In genomic region chr7:102973096-102973802, GRCh38 we compare ENCODE assay signal across 21 cellular contexts.
A peak's percentile ranks its signal among the peaks of the same experiment; 100 is the strongest.
DNase-seq lines count a peak whose midpoint lies in the region; ATAC-seq, FAIRE-seq and TF ChIP-seq lines count a peak whose summit lies in the region.
"Had no signal": no experiment of that assay in that cellular context is flagged by ENCODE, and none has a peak within 500 bp of the region (broad histone marks: within the 10 kb centered on the region; RNA-seq: fewer than 3 reads in every experiment).

No MANE protein-coding gene starts in this region.

- H3K4me3 Mint-ChIP-seq in activated naive CD8-positive, alpha-beta T cell treated with anti-CD3 and anti-CD28 coated beads, Interleukin-2, amount 50 U/mL, for 24 hours = no peak overlapping the region
- H3K4me3 Mint-ChIP-seq: activated T-helper 17 cell treated with anti-CD3 and anti-CD28 coated beads, Interleukin-2, amount 50 U/mL, for 72 hours; stimulated activated naive CD8-positive, alpha-beta T cell treated with anti-CD3 and anti-CD28 coated beads, Interleukin-15, Interleukin-2, amounts not matched to agents 100 ng/mL and 50 ng/mL, for 24 hours had no signal

- H3K9me3 Mint-ChIP-seq in activated naive CD8-positive, alpha-beta T cell treated with anti-CD3 and anti-CD28 coated beads, Interleukin-2, amount 50 U/mL, for 24 hours = no peaks in the 10 kb centered on the region
- H3K9me3 Mint-ChIP-seq: stimulated activated naive CD8-positive, alpha-beta T cell treated with anti-CD3 and anti-CD28 coated beads, Interleukin-15, Interleukin-2, amounts not matched to agents 100 ng/mL and 50 ng/mL, for 24 hours had no signal

- H3K27me3 Mint-ChIP-seq in activated naive CD8-positive, alpha-beta T cell treated with anti-CD3 and anti-CD28 coated beads, Interleukin-2, amount 50 U/mL, for 24 hours = no peaks in the 10 kb centered on the region
- H3K27me3 Mint-ChIP-seq: stimulated activated naive CD8-positive, alpha-beta T cell treated with anti-CD3 and anti-CD28 coated beads, Interleukin-15, Interleukin-2, amounts not matched to agents 100 ng/mL and 50 ng/mL, for 24 hours had no signal

- peak; percentile 93 for FAIRE-seq in H54 (lab: Jason Lieb, UNC)
- no peak for FAIRE-seq in small intestine (lab: Jason Lieb, UNC)
- FAIRE-seq: D721Med had no signal

- TF ChIP-seq CTCF in cardiac fibroblast (IDR thresholded peaks at IDR 0.05; ENCODE audit: low read depth, low read length) (no peak), neutrophil (IDR thresholded peaks at IDR 0.05) (no peak)

- peak overlapping the region in 1 of 2 donors; percentile 5 for H3K4me3 ChIP-seq in cardiac fibroblast (replicated peaks in 1 of 2; ENCODE audit: low read depth in 2 of 2, low read length in 2 of 2)
- peak overlapping the region; percentile 50 to 51 for H3K4me3 ChIP-seq in neutrophil (ENCODE audit: low read depth in 1 of 2, low read length in 1 of 2)
- no peak overlapping the region for H3K4me3 ChIP-seq in small intestine (ENCODE audit: low read depth in 1 of 2, low read length in 2 of 2)
- H3K4me3 ChIP-seq: colonic mucosa, uterus had no signal

- H3K27ac ChIP-seq in neutrophil (peak overlapping the region; percentile 97), small intestine (ENCODE audit: low read depth in 1 of 2, low read length in 1 of 2) (no peak overlapping the region)
- H3K27ac ChIP-seq: colonic mucosa, uterus, WERI-Rb-1 had no signal

- H3K27me3 ChIP-seq in neutrophil (no peaks in the 10 kb centered on the region), small intestine (ENCODE audit: control insufficient read depth in 2 of 2, insufficient read depth in 2 of 2, low read length in 2 of 2) (no peaks in the 10 kb centered on the region)
- H3K27me3 ChIP-seq: colonic mucosa had no signal

- no peaks in the 10 kb centered on the region for H3K36me3 Mint-ChIP-seq in activated naive CD8-positive, alpha-beta T cell treated with anti-CD3 and anti-CD28 coated beads, Interleukin-2, amount 50 U/mL, for 24 hours (ENCODE audit: low read depth)

- ATAC-seq in activated naive CD8-positive, alpha-beta T cell treated with anti-CD3 and anti-CD28 coated beads, Interleukin-2, amount 50 U/mL, for 24 hours = no peak
- ATAC-seq: activated T-helper 17 cell treated with anti-CD3 and anti-CD28 coated beads, Interleukin-2, amount 50 U/mL, for 72 hours; left colon had no signal

- peaks cover 32 to 53% of the 10 kb centered on the region in 2 experiments for H3K4me1 ChIP-seq in neutrophil (ENCODE audit: control insufficient read depth in 1 of 2, insufficient read depth in 1 of 2, low read depth in 1 of 2, low read length in 1 of 2)
- H3K4me1 ChIP-seq in small intestine (ENCODE audit: control insufficient read depth in 2 of 2, insufficient read depth in 1 of 2, low read depth in 1 of 2, low read length in 1 of 2) = no peaks in the 10 kb centered on the region
- H3K4me1 ChIP-seq: colonic mucosa, uterus had no signal

- no peak overlapping the region for H3K27ac Mint-ChIP-seq in activated naive CD8-positive, alpha-beta T cell treated with anti-CD3 and anti-CD28 coated beads, Interleukin-2, amount 50 U/mL, for 24 hours
- H3K27ac Mint-ChIP-seq: activated T-helper 17 cell treated with anti-CD3 and anti-CD28 coated beads, Interleukin-2, amount 50 U/mL, for 72 hours; stimulated activated naive CD8-positive, alpha-beta T cell treated with anti-CD3 and anti-CD28 coated beads, Interleukin-15, Interleukin-2, amounts not matched to agents 100 ng/mL and 50 ng/mL, for 24 hours had no signal

- no peak for TF ChIP-seq POLR2A in H54 (IDR thresholded peaks at IDR 0.05; ENCODE audit: low read depth, low read length)

- 91 to 92% (median 91%) methylated on average over 23 of the region's 23 CpGs for WGBS in small intestine, 3 donors

- H3K9me3 ChIP-seq in neutrophil (no peaks in the 10 kb centered on the region), small intestine (ENCODE audit: control insufficient read depth, low read depth) (no peaks in the 10 kb centered on the region)
- H3K9me3 ChIP-seq: colonic mucosa, uterus had no signal

- DNase-seq in H54 (ENCODE audit: insufficient read length, low spot score) = no peak
- DNase-seq in NOMO-1 treated with dmso at 0.1 percent for 144 hours (lab: John Stamatoyannopoulos, UW; ENCODE audit: unreplicated experiment) = peak; percentile 41
- DNase-seq in cardiac fibroblast (ENCODE audit: low read depth in 2 of 2) = peak; percentile 80 to 91
- no peak for DNase-seq in activated CD4-positive, alpha-beta T cell treated with anti-CD3 and anti-CD28 coated beads, Interleukin-2, amount 50 U/mL, for 48 hours
- DNase-seq in DMS153 treated with DMSO at 0.1 percent for 48 hours (lab: John Stamatoyannopoulos, UW; ENCODE audit: unreplicated experiment) = no peak
- DNase-seq in small intestine = no peak
- no peak for DNase-seq in activated naive CD8-positive, alpha-beta T cell treated with anti-CD3 and anti-CD28 coated beads, Interleukin-2, amount 50 U/mL, for 24 hours
- DNase-seq: activated CD8-positive, alpha-beta memory T cell treated with anti-CD3 and anti-CD28 coated beads for 24 hours; colonic mucosa; erythroblast; hippocampal formation; left colon; NCI-H1694; NCI-H446 treated with DMSO at 0.1 percent for 48 hours; stimulated activated CD4-positive, alpha-beta T cell treated with anti-CD3 and anti-CD28 coated beads, Interleukin-12 subunit alpha, Interleukin-12 subunit beta, amount 100 ng/mL, for 4 hours; uterus; WERI-Rb-1 had no signal

- H3K36me3 ChIP-seq in neutrophil = no peaks in the 10 kb centered on the region
- H3K36me3 ChIP-seq in small intestine (ENCODE audit: control insufficient read depth in 2 of 2, insufficient read depth in 2 of 2, low read length in 2 of 2) = no peaks in the 10 kb centered on the region
- H3K36me3 ChIP-seq: colonic mucosa, uterus, WERI-Rb-1 had no signal

- H3K4me1 Mint-ChIP-seq in activated naive CD8-positive, alpha-beta T cell treated with anti-CD3 and anti-CD28 coated beads, Interleukin-2, amount 50 U/mL, for 24 hours = no peaks in the 10 kb centered on the region
- H3K4me1 Mint-ChIP-seq: activated T-helper 17 cell treated with anti-CD3 and anti-CD28 coated beads, Interleukin-2, amount 50 U/mL, for 72 hours had no signal

Comparison
In these comparisons a context has a peak if more than half of its experiments do, and no peak if none do; other contexts are left out.
1. DNase-seq: peak in NOMO-1 treated with dmso at 0.1 percent for 144 hours (single experiment) and cardiac fibroblast (2 of 2); none in H54 (single experiment), activated CD4-positive, alpha-beta T cell treated with anti-CD3 and anti-CD28 coated beads, Interleukin-2, amount 50 U/mL, for 48 hours (0 of 2), DMS153 treated with DMSO at 0.1 percent for 48 hours (single experiment), small intestine (single experiment) and activated naive CD8-positive, alpha-beta T cell treated with anti-CD3 and anti-CD28 coated beads, Interleukin-2, amount 50 U/mL, for 24 hours (single experiment).
2. H3K4me3 ChIP-seq: peak in neutrophil (2 of 2); none in small intestine (0 of 2).